ENCODE assay signal across 21 cellular contexts in the genomic region with DNA sequence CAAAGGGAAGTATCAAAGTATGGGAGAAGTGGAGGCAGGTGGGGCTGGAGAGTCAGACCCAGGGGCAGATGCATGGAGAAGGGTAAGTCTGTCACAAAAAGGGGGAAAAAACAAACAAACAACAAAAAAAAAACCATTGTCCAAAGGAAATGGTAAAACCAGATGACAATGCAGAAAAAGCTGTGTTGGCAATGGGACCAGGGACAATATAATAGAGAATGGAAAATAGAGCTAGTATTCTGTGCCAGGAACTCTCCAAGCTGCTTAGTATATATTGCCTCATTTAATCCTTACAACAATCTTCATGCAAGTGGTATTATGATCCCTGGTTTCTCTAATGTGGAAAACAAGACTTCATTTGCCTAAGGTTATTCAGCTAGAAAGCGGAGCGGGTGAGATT.
"Had no signal": no experiment of that assay in that cellular context is flagged by ENCODE, and none has a peak within 500 bp of the region (broad histone marks: within the 10 kb centered on the region; RNA-seq: fewer than 3 reads in every experiment).

No MANE protein-coding gene starts in this region.

- H3K9me3 ChIP-seq: MG63, SJSA1 had no signal

- H3K27ac ChIP-seq: SJSA1, SK-N-MC had no signal

- H3K36me3 ChIP-seq: MG63, SJSA1 had no signal

- H3K27me3 ChIP-seq: MG63, SJSA1 had no signal

- DNase-seq: Karpas-422, KG1, MG63, NCI-H1092, NCI-H1105 treated with DMSO at 0.1 percent for 48 hours, NCI-H1417 treated with DMSO at 0.1 percent for 48 hours, NCI-H146, NCI-H1930, NCI-H2081, NCI-H2171, NCI-H226, NCI-H446, NCI-H510A, NCI-H524 treated with DMSO at 0.1 percent for 48 hours, NCI-H69, NCI-H774, Right ventricle myocardium superior, RPMI8226, SIG-M5 had no signal

- H3K4me3 ChIP-seq: MG63, SJSA1, SK-N-MC had no signal

- H3K4me1 ChIP-seq: SJSA1 had no signal
